9 cellular contexts compared by ENCODE assay signal in the genomic region with DNA sequence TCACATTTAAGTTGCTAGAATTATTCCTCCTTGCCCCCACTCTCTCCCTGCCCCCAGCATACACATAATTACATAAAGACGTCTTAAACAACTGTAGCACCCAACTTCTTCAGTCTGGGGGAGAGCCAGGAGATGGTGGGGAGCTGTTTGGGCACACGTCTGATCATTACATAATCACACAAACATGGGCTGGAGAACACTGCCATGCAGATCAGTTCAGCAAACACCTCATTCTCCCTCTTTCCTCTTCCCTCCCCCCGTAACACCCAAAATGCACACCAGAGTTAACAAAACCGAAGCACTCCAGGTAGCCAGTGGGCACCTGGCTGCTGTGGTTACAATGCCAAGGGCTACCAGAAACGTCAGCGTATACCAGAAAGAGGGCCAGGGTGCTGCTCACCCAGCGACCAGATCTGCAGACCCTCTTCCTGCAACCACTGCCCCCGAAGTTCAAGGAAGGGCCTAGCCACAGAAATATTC. TPM values are rescaled to one million over a fixed set of nuclear protein-coding genes. Genes with fewer than 3 reads are reported as not detected.
DNase-seq lines count a peak whose midpoint lies in the region; ATAC-seq and TF ChIP-seq lines count a peak whose summit lies in the region.
"Had no signal": no experiment of that assay in that cellular context is flagged by ENCODE, and none has a peak within 500 bp of the region (broad histone marks: within the 10 kb centered on the region; RNA-seq: fewer than 3 reads in every experiment).

No MANE protein-coding gene starts in this region.

- BruUV-seq in HCT116 (replicated peaks; lab: Mats Ljungman, UMichigan) = no TSS peak

- H3K27ac ChIP-seq in HCT116 (ENCODE audit: low read depth, low read length) (no peak overlapping the region; the same call in 1 of the 2 replicates), breast epithelium (peak overlapping the region in 1 of 2 donors; percentile 34)

- TF ChIP-seq POLR2A in HCT116 (IDR thresholded peaks at IDR 0.05; ENCODE audit: borderline replicate concordance, extremely low read depth, insufficient read depth, insufficient read length) (no peak), breast epithelium (IDR thresholded peaks at IDR 0.05) (no peak)

- H3K27me3 ChIP-seq in HCT116 (ENCODE audit: insufficient read depth, low read length) (no peaks in the 10 kb centered on the region), breast epithelium (no peaks in the 10 kb centered on the region)
- H3K27me3 ChIP-seq: transverse colon had no signal

- ATAC-seq in HCT116 (no peak), naive B cell (ENCODE audit: low read depth in 2 of 2) (no peak)

- peaks cover 0 to 10% of the 10 kb centered on the region in 2 donors for H3K36me3 Mint-ChIP-seq in naive B cell
- no peaks in the 10 kb centered on the region for H3K36me3 Mint-ChIP-seq in endothelial cell (ENCODE audit: low read depth, unreplicated experiment)

- H3K9me3 Mint-ChIP-seq in naive B cell (peaks cover 3 to 10% (median 7%) of the 10 kb centered on the region in 7 donors), endothelial cell (ENCODE audit: unreplicated experiment) (no peaks in the 10 kb centered on the region)

- H3K9me2 ChIP-seq in HCT116 (ENCODE audit: insufficient read depth) = no peaks in the 10 kb centered on the region

- H3K4me1 Mint-ChIP-seq in naive B cell = peaks cover 21 to 36% (median 35%) of the 10 kb centered on the region in 3 donors
- H3K4me1 Mint-ChIP-seq in endothelial cell (ENCODE audit: unreplicated experiment) = peaks cover 24% of the 10 kb centered on the region

- H3K4me3 Mint-ChIP-seq in naive B cell (peak overlapping the region; percentile 51 to 89 (median 76)), endothelial cell (ENCODE audit: unreplicated experiment) (no peak overlapping the region)

- no peak for DNase-seq in AG04449 (ENCODE audit: low read depth, low spot score)
- DNase-seq in HCT116 (ENCODE audit: low read depth, low spot score) = no peak
- no peak for DNase-seq in breast epithelium (ENCODE audit: low spot score in 2 of 2)
- DNase-seq in naive B cell = no peak
- no peak for DNase-seq in SKM-1 (lab: John Stamatoyannopoulos, UW; ENCODE audit: unreplicated experiment)
- DNase-seq in DMS153 treated with DMSO at 0.1 percent for 48 hours (lab: John Stamatoyannopoulos, UW; ENCODE audit: unreplicated experiment) = no peak
- DNase-seq in SKM-1 treated with dmso at 0.1 percent for 144 hours (lab: John Stamatoyannopoulos, UW; ENCODE audit: unreplicated experiment) = no peak
- no peak for DNase-seq in endothelial cell (ENCODE audit: low spot score)
- DNase-seq: transverse colon had no signal

- POLR2A ChIA-PET in AG04449 (lab: Yijun Ruan, JAX) = no interaction called here
- POLR2A ChIA-PET in HCT116 (lab: Charles Lee) = no interaction called here

- CTCF ChIA-PET in AG04449 (lab: Yijun Ruan, JAX) (interaction anchor here (1.4 to 2.0 kb wide), 4 partner anchors 7 to 343 kb away, joined by 3 to 6 read pairs (median 5); no protein-coding TSS in a partner anchor), HCT116 (lab: Charles Lee) (interaction anchor here (1.0 kb wide), 1 partner anchor 136 kb away, joined by 3 read pairs; no protein-coding TSS in a partner anchor)

- H3K27me3 Mint-ChIP-seq in naive B cell (peaks cover 41 to 75% (median 67%) of the 10 kb centered on the region in 3 donors), endothelial cell (ENCODE audit: unreplicated experiment) (peaks cover 1% of the 10 kb centered on the region)

- intact Hi-C loops in HCT116 (cut with micrococcal nuclease) = no loop called here
- intact Hi-C loops in breast epithelium (cut with DNase I; ENCODE audit: low total_unique reads) = no loop called here

- no peaks in the 10 kb centered on the region for H3K79me2 ChIP-seq in HCT116 (ENCODE audit: insufficient read depth, low read length)

- H3K4me3 ChIP-seq in AG04449 (ENCODE audit: low read depth, low read length) = peak overlapping the region; percentile 61
- peak overlapping the region; percentile 51 to 63 for H3K4me3 ChIP-seq in HCT116 (replicated peaks in 1 of 2; ENCODE audit: low read depth in 1 of 2, low read length in 2 of 2)
- peak overlapping the region in 2 of 3 donors; percentile 59 to 66 for H3K4me3 ChIP-seq in breast epithelium

- H3K36me3 ChIP-seq in HCT116 (ENCODE audit: control insufficient read depth in 1 of 2, insufficient read depth in 2 of 2, low read length in 2 of 2) (no peaks in the 10 kb centered on the region), breast epithelium (no peaks in the 10 kb centered on the region)
- H3K36me3 ChIP-seq: transverse colon had no signal

- RAD21 ChIA-PET in HCT116 (lab: Charles Lee; ENCODE audit: low non-redundant PET in 1 of 2, low total read pairs in 2 of 2, uncharacterized antibody in 2 of 2, unreplicated experiment in 2 of 2) = interaction anchor here in 1 of 2 experiments (0.7 kb wide), 1 partner anchor 1728 kb away, joined by 4 read pairs; no protein-coding TSS in a partner anchor

- H2AFZ ChIP-seq in HCT116 (ENCODE audit: low read depth, low read length, poor library complexity, severe bottlenecking) = no peak overlapping the region

- TF ChIP-seq RAD21 in HCT116 (IDR thresholded peaks at IDR 0.05; ENCODE audit: low read depth) = no peak

- peaks cover 38 to 60% of the 10 kb centered on the region in 2 experiments for H3K4me1 ChIP-seq in HCT116 (ENCODE audit: control insufficient read depth in 1 of 2, insufficient read depth in 2 of 2, low read length in 2 of 2)
- H3K4me1 ChIP-seq in breast epithelium = peaks cover 0 to 12% of the 10 kb centered on the region in 2 donors

- peaks cover 0 to 3% of the 10 kb centered on the region in 2 experiments; a peak in 1 of 4 replicates for H3K9me3 ChIP-seq in HCT116 (ENCODE audit: control insufficient read depth in 1 of 2, insufficient read depth in 1 of 2, low read depth in 1 of 2, low read length in 2 of 2)
- H3K9me3 ChIP-seq in breast epithelium = no peaks in the 10 kb centered on the region
- H3K9me3 ChIP-seq: transverse colon had no signal

- H3K9ac ChIP-seq in HCT116 (ENCODE audit: low read length) = peak overlapping the region; percentile 55; the same call in 1 of the 2 replicates

- H4K20me1 ChIP-seq in HCT116 (ENCODE audit: insufficient read depth) = no peaks in the 10 kb centered on the region

- peak overlapping the region; percentile 94 for H3K4me2 ChIP-seq in HCT116 (ENCODE audit: low read length)

- TF ChIP-seq CTCF in AG04449 (IDR thresholded peaks at IDR 0.05; ENCODE audit: insufficient read depth, low read length, missing control alignments) = no peak
- no peak for TF ChIP-seq CTCF in HCT116 (IDR thresholded peaks at IDR 0.05 in 2 of 3, conservative IDR thresholded peaks at IDR 0.05 in 1 of 3; ENCODE audit: borderline replicate concordance in 1 of 3, insufficient read depth in 1 of 3, low read depth in 2 of 3, low read length in 2 of 3)
- TF ChIP-seq CTCF in breast epithelium (IDR thresholded peaks at IDR 0.05) = no peak
- TF ChIP-seq CTCF in endothelial cell (IDR thresholded peaks at IDR 0.05; ENCODE audit: unreplicated experiment) = no peak

- H3K27ac Mint-ChIP-seq in naive B cell (peak overlapping the region in 1 of 6 donors; percentile 79), endothelial cell (ENCODE audit: unreplicated experiment) (no peak overlapping the region)

TF ChIP-seq in HCT116, 20 proteins besides CTCF, POLR2A, EP300 and RAD21 (continues in another document):
- no peak for TF ChIP-seq EZH2phosphoT487 (IDR thresholded peaks at IDR 0.05; ENCODE audit: borderline replicate concordance)
- TF ChIP-seq TCF7L2 (IDR thresholded peaks at IDR 0.05; ENCODE audit: borderline replicate concordance, extremely low read depth, insufficient read depth, insufficient read length) = no peak
- TF ChIP-seq, protein P1, sequence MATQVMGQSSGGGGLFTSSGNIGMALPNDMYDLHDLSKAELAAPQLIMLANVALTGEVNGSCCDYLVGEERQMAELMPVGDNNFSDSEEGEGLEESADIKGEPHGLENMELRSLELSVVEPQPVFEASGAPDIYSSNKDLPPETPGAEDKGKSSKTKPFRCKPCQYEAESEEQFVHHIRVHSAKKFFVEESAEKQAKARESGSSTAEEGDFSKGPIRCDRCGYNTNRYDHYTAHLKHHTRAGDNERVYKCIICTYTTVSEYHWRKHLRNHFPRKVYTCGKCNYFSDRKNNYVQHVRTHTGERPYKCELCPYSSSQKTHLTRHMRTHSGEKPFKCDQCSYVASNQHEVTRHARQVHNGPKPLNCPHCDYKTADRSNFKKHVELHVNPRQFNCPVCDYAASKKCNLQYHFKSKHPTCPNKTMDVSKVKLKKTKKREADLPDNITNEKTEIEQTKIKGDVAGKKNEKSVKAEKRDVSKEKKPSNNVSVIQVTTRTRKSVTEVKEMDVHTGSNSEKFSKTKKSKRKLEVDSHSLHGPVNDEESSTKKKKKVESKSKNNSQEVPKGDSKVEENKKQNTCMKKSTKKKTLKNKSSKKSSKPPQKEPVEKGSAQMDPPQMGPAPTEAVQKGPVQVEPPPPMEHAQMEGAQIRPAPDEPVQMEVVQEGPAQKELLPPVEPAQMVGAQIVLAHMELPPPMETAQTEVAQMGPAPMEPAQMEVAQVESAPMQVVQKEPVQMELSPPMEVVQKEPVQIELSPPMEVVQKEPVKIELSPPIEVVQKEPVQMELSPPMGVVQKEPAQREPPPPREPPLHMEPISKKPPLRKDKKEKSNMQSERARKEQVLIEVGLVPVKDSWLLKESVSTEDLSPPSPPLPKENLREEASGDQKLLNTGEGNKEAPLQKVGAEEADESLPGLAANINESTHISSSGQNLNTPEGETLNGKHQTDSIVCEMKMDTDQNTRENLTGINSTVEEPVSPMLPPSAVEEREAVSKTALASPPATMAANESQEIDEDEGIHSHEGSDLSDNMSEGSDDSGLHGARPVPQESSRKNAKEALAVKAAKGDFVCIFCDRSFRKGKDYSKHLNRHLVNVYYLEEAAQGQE (IDR thresholded peaks at IDR 0.05; ENCODE audit: low read depth) = no peak
- no peak for TF ChIP-seq ZFX (IDR thresholded peaks at IDR 0.05)

RNA-seq across cellular contexts. Expression of a gene that starts 1.6 kb away (rescaled TPM):
- total RNA-seq in HCT116 (2021; ENCODE audit: unreplicated experiment) = 7.1 TPM
- polyA plus RNA-seq in HCT116 (2012) = 4.2 and 6.0 TPM in 2 replicates
- 10 to 100 TPM in 1 of 3 donors, 1 to 10 TPM in 2; 3.5 to 13.5 (median 9.2) TPM for total RNA-seq in breast epithelium
- 1 to 10 TPM in 4 of 6 donors, under 1 TPM in 2; 0.83 to 2.1 (median 1.3) TPM for polyA plus RNA-seq in naive B cell (ENCODE audit: low read depth in 6 of 6)
- total RNA-seq in endothelial cell (ENCODE audit: unreplicated experiment) = 8.9 TPM
